Comparison of ENCODE assay signal across 8 cellular contexts in the genomic region with DNA sequence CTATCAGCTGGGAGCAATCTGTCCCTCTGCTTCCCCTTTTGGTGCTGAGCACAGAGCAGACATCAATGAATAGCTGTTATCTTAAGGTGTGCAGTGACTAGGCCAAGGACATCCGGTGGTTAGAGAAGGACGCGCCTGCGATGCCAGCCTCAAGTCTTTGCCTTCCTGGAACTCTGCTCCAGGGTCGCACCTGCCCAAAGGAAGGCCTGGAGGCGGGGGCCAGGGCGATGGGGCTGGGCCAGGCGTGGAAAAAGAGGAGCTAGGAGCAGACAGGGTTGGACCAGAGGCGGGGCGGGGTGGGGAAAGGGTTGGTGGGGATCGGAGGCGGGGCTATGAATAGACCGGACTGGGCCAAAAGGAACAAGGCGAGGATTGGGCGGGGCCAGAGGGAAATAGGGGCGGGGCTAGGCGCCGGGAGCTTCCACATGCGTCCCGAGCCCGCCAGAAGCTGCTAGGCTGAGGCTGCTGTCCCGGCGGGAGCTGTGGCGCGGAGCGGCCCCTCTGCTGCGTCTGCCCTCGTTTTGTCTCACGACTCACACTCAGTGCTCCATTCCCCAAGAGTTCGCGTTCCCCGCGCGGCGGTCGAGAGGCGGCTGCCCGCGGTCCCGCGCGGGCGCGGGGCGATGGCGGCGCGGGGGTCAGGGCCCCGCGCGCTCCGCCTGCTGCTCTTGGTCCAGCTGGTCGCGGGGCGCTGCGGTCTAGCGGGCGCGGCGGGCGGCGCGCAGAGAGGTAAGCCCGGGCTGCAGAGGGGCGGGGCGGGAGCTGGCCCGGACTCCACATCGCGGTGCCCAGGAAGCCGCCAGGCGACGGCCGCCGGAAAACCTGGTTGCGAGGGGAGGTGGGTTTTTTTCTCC. TPM values are rescaled to one million over a fixed set of nuclear protein-coding genes. Genes with fewer than 3 reads are reported as not detected.
DNase-seq lines count a peak whose midpoint lies in the region; ATAC-seq and TF ChIP-seq lines count a peak whose summit lies in the region.

A gene (plus strand): TSS at position 424 of the 854 bp plus-strand sequence. CDS start 200 bp downstream, at position 624.

- peak within 1 kb of the TSS; percentile 95 for H3K4me2 ChIP-seq in trophoblast cell (ENCODE audit: low read length)

- no peak within 1 kb of the TSS for H3K23ac ChIP-seq in trophoblast cell (ENCODE audit: low read length)

- ATAC-seq in gastroesophageal sphincter (peak; percentile 99), upper lobe of left lung (ENCODE audit: low FRiP score in 2 of 2) (peak; percentile 94 to 97)

- H3K4me3 ChIP-seq in gastroesophageal sphincter: peak within 1 kb of the TSS; percentile 52 to 71
- peak within 1 kb of the TSS; percentile 70 for H3K4me3 ChIP-seq in trophoblast cell (ENCODE audit: low read depth, low read length)
- H3K4me3 ChIP-seq in upper lobe of left lung: peak within 1 kb of the TSS; percentile 31 to 73 (median 64)

- H3K79me2 ChIP-seq in trophoblast cell (ENCODE audit: control insufficient read depth, insufficient read depth, low read length, poor library complexity): no peaks in the 10 kb centered on the region

- no peak within 1 kb of the TSS for H4K8ac ChIP-seq in trophoblast cell (ENCODE audit: low read depth, low read length)

- peak within 1 kb of the TSS; percentile 88 for H3K18ac ChIP-seq in trophoblast cell (ENCODE audit: low read length)

- peak within 1 kb of the TSS; percentile 54 for H3K9ac ChIP-seq in trophoblast cell (ENCODE audit: low read length)

- TF ChIP-seq EP300 in gastroesophageal sphincter (IDR thresholded peaks at IDR 0.05) (no peak), upper lobe of left lung (IDR thresholded peaks at IDR 0.05) (no peak)

- WGBS in gastroesophageal sphincter (ENCODE audit: low coverage in 1 of 2), 2 donors: 0% methylated on average over 1 to 14 of the region's 75 CpGs
- no CpG with 5 or more reads among the region's 75 CpGs for WGBS in trophoblast cell (ENCODE audit: extremely low coverage, insufficient coverage, insufficient read length)
- 0 to 1% methylated on average over 12 to 43 of the region's 75 CpGs for WGBS in upper lobe of left lung, 2 donors

- H3K4me1 ChIP-seq in gastroesophageal sphincter (peaks cover 0 to 20% (median 0%) of the 10 kb centered on the region in 3 donors), trophoblast cell (ENCODE audit: control insufficient read depth in 1 of 2, insufficient read depth in 2 of 2, low read length in 2 of 2) (peaks cover 2 to 9% of the 10 kb centered on the region in 2 experiments), upper lobe of left lung (peaks cover 8 to 20% (median 11%) of the 10 kb centered on the region in 4 donors)

- H3K27me3 ChIP-seq in gastroesophageal sphincter (peaks cover 10% of the 10 kb centered on the region), trophoblast cell (ENCODE audit: insufficient read depth, low read length) (no peaks in the 10 kb centered on the region), upper lobe of left lung (no peaks in the 10 kb centered on the region)

- no peak within 1 kb of the TSS for H2AK5ac ChIP-seq in trophoblast cell (ENCODE audit: low read length)

- peak within 1 kb of the TSS in 3 of 4 donors; percentile 70 to 80 (median 75) for H3K27ac ChIP-seq in gastroesophageal sphincter
- no peak within 1 kb of the TSS for H3K27ac ChIP-seq in trophoblast cell (ENCODE audit: low read depth, low read length)
- H3K27ac ChIP-seq in upper lobe of left lung: peak within 1 kb of the TSS in 2 of 4 donors; percentile 14 to 68

- TF ChIP-seq CTCF in gastroesophageal sphincter (IDR thresholded peaks at IDR 0.05) (no peak), upper lobe of left lung (IDR thresholded peaks at IDR 0.05) (no peak)

- TF ChIP-seq POLR2A in Raji (IDR thresholded peaks at IDR 0.05; ENCODE audit: insufficient read depth, low read depth, low read length): peak; percentile 96
- no peak for TF ChIP-seq POLR2A in gastroesophageal sphincter (IDR thresholded peaks at IDR 0.05)
- TF ChIP-seq POLR2A in upper lobe of left lung (IDR thresholded peaks at IDR 0.05): no peak

- H2BK5ac ChIP-seq in trophoblast cell (ENCODE audit: low read depth, low read length, poor library complexity): no peak within 1 kb of the TSS

- H3K36me3 ChIP-seq in gastroesophageal sphincter: no peaks in the 10 kb centered on the region
- no peaks in the 10 kb centered on the region for H3K36me3 ChIP-seq in trophoblast cell (ENCODE audit: control insufficient read depth in 1 of 2, insufficient read depth in 2 of 2, low read length in 2 of 2)
- H3K36me3 ChIP-seq in upper lobe of left lung: no peaks in the 10 kb centered on the region

- no peak within 1 kb of the TSS for H3K4ac ChIP-seq in trophoblast cell (ENCODE audit: low read depth, low read length)

- no peaks in the 10 kb centered on the region for H3K9me3 ChIP-seq in gastroesophageal sphincter
- H3K9me3 ChIP-seq in trophoblast cell (ENCODE audit: insufficient read depth, low read depth, low read length): no peaks in the 10 kb centered on the region
- H3K9me3 ChIP-seq in upper lobe of left lung: no peaks in the 10 kb centered on the region

- no peak within 1 kb of the TSS for H4K91ac ChIP-seq in trophoblast cell (ENCODE audit: low read depth, low read length)

- peak within 1 kb of the TSS; percentile 26 for H4K12ac ChIP-seq in trophoblast cell (ENCODE audit: low read depth, low read length)

- H2BK120ac ChIP-seq in trophoblast cell (ENCODE audit: insufficient read depth, low read length, poor library complexity): peak within 1 kb of the TSS; percentile 16

- H3K14ac ChIP-seq in trophoblast cell (ENCODE audit: low read length): peak within 1 kb of the TSS; percentile 63

- peak within 1 kb of the TSS; percentile 100 for H2AFZ ChIP-seq in trophoblast cell (ENCODE audit: insufficient read depth, low read length, poor library complexity)

- DNase-seq in DMS79 (lab: John Stamatoyannopoulos, UW) (peak; percentile 55), GOT3 (lab: John Stamatoyannopoulos, UW) (peak; percentile 32), M059J (ENCODE audit: low read depth) (peak; percentile 89), activated gamma-delta T cell (lab: John Stamatoyannopoulos, UW) (peak; percentile 34), trophoblast cell (peak; percentile 93 to 94), upper lobe of left lung (peak; percentile 95)

- H3K79me1 ChIP-seq in trophoblast cell (ENCODE audit: low read length): no peaks in the 10 kb centered on the region

- H2BK12ac ChIP-seq in trophoblast cell (ENCODE audit: low read length): no peak within 1 kb of the TSS

RNA-seq across cellular contexts. Expression of the gene that starts here (rescaled TPM):
- 5.0 and 14.7 TPM in 2 replicates for total RNA-seq in M059J (2014; rRNA removed; shearing (Covaris generic))
- 1 to 10 TPM in 3 of 4 donors, under 1 TPM in 1; 0.93 to 4.0 (median 1.6) TPM for total RNA-seq in gastroesophageal sphincter
- polyA plus RNA-seq in trophoblast cell (2013): 1.3 and 2.0 TPM in 2 replicates
- 1 to 10 TPM in 1 of 6 donors, under 1 TPM in 3, not detected in 2; 0.29 to 1.5 (median 0.38) TPM for total RNA-seq in upper lobe of left lung

Comparison
In these comparisons a context has a peak if more than half of its experiments do, and no peak if none do; other contexts are left out.
1. DNase-seq: peak in every context shown above with its lines; median percentile 95 in upper lobe of left lung; 94 in trophoblast cell; 89 in M059J; 55 in DMS79; 34 in activated gamma-delta T cell; 32 in GOT3.